Comparison of ENCODE assay signal across 19 cellular contexts in the genomic region with DNA sequence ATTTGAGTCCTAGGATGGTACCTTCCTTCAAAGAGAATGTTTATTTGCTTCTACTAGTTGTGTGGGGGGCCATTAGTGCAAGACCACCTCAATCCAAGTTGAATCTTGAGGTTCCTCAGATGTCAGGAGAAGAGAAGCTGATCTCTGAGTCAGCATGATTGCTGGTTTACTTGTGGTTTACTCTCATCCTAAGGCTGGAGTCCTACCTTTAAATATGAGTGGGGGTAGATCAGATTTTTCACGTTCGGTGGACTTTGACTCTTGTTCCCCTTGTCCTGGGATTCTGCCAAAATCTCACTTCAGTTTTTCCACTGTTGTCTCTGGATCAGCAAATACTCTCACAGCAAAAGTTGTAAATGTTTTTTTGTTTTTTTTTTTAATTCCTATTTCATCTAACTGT.
"Had no signal": no experiment of that assay in that cellular context is flagged by ENCODE, and none has a peak within 500 bp of the region (broad histone marks: within the 10 kb centered on the region; RNA-seq: fewer than 3 reads in every experiment).

No MANE protein-coding gene starts in this region.

- H3K4me3 ChIP-seq: cardiac muscle cell, lung, tibial artery had no signal

- H3K27ac ChIP-seq: cardiac muscle cell, foreskin keratinocyte had no signal

- H3K4me3 Mint-ChIP-seq: activated B cell treated with CpG ODN at 0.5 μM for 24 hours; activated CD4-positive, alpha-beta memory T cell treated with anti-CD3 and anti-CD28 coated beads, Interleukin-2, amount 10 ng/mL, durations not matched to agents 7 days and 5 days; activated CD8-positive, alpha-beta memory T cell treated with anti-CD3 and anti-CD28 coated beads, Interleukin-2, amount 10 ng/mL, durations not matched to agents 7 days and 5 days; activated naive CD8-positive, alpha-beta T cell; nephron had no signal

- H3K4me1 Mint-ChIP-seq: activated CD4-positive, alpha-beta memory T cell treated with anti-CD3 and anti-CD28 coated beads, Interleukin-2, amount 10 ng/mL, durations not matched to agents 7 days and 5 days; activated CD8-positive, alpha-beta memory T cell treated with anti-CD3 and anti-CD28 coated beads, Interleukin-2, amount 10 ng/mL, durations not matched to agents 7 days and 5 days had no signal

- H3K36me3 ChIP-seq: cardiac muscle cell, tibial artery had no signal

- H3K9me3 Mint-ChIP-seq: activated B cell treated with CpG ODN at 0.5 μM for 24 hours; activated CD4-positive, alpha-beta memory T cell treated with anti-CD3 and anti-CD28 coated beads, Interleukin-2, amount 10 ng/mL, durations not matched to agents 7 days and 5 days; nephron had no signal

- H3K9me3 ChIP-seq: tibial artery had no signal

- DNase-seq: activated B cell treated with CpG ODN at 0.5 μM for 24 hours; activated CD4-positive, alpha-beta memory T cell treated with anti-CD3 and anti-CD28 coated beads, Interleukin-2, amount 10 ng/mL, durations not matched to agents 7 days and 5 days; activated CD4-positive, alpha-beta T cell treated with anti-CD3 and anti-CD28 coated beads for 4 hours; activated CD8-positive, alpha-beta memory T cell treated with anti-CD3 and anti-CD28 coated beads, Interleukin-2, amount 10 ng/mL, durations not matched to agents 7 days and 5 days; foreskin keratinocyte; hippocampal formation; left colon; nucleus accumbens; posterior cingulate gyrus; retina; stimulated activated CD4-positive, alpha-beta T cell treated with anti-CD3 and anti-CD28 coated beads, Interleukin-12 subunit alpha, Interleukin-12 subunit beta, amount 100 ng/mL, for 4 hours; stimulated activated CD4-positive, alpha-beta T cell treated with anti-CD3 and anti-CD28 coated beads, Interleukin-1b, Interleukin-23, amount 100 ng/mL, for 48 hours; stimulated activated CD8-positive, alpha-beta memory T cell treated with anti-CD3 and anti-CD28 coated beads, Interleukin-4, amount 100 ng/mL, for 48 hours; stimulated activated naive CD4-positive, alpha-beta T cell treated with Interleukin-2 at 50 U/mL for 16 hours; tibial artery had no signal

- H3K36me3 Mint-ChIP-seq: activated CD8-positive, alpha-beta memory T cell treated with anti-CD3 and anti-CD28 coated beads, Interleukin-2, amount 10 ng/mL, durations not matched to agents 7 days and 5 days; activated naive CD8-positive, alpha-beta T cell had no signal

- H3K27me3 ChIP-seq: cardiac muscle cell, foreskin keratinocyte, tibial artery had no signal

- H3K4me1 ChIP-seq: foreskin keratinocyte had no signal

- H3K27ac Mint-ChIP-seq: activated B cell treated with CpG ODN at 0.5 μM for 24 hours; activated CD4-positive, alpha-beta memory T cell treated with anti-CD3 and anti-CD28 coated beads, Interleukin-2, amount 10 ng/mL, durations not matched to agents 7 days and 5 days; activated CD8-positive, alpha-beta memory T cell treated with anti-CD3 and anti-CD28 coated beads, Interleukin-2, amount 10 ng/mL, durations not matched to agents 7 days and 5 days; activated naive CD8-positive, alpha-beta T cell had no signal
